In the genomic region with DNA sequence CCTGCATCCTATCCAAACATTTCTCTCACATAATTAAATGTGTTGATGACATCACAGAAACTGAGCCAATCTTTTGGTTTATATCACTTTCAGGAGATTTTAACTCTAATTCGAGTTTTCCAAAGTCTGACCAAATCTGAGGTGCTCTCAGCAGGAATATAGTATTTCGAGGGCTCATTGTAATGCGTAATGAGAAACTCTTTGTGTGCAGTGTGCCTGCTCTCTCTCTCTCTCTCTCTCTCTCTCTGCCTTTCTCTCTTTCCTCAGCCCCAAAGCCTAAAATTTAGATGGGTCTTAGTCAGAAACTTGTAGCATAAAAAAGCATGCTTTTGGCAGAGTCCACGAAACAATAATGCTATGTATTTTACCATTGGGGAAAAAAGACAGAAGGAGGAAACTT, we compare ENCODE assay signal across 25 cellular contexts.
"Had no signal": no experiment of that assay in that cellular context is flagged by ENCODE, and none has a peak within 500 bp of the region (broad histone marks: within the 10 kb centered on the region; RNA-seq: fewer than 3 reads in every experiment).

No MANE protein-coding gene starts in this region.

- H3K27ac ChIP-seq: ascending aorta, brain microvascular endothelial cell, SK-N-MC had no signal

- H3K27me3 ChIP-seq: ascending aorta, brain microvascular endothelial cell had no signal

- DNase-seq: activated CD4-positive, alpha-beta memory T cell treated with anti-CD3 and anti-CD28 coated beads for 36 hours; activated CD4-positive, alpha-beta T cell treated with anti-CD3 and anti-CD28 coated beads, Interleukin-2, amount 10 ng/mL, durations not matched to agents 7 days and 5 days; activated CD4-positive, CD25-positive, alpha-beta regulatory T cell; activated CD8-positive, alpha-beta memory T cell treated with anti-CD3 and anti-CD28 coated beads for 24 hours; activated effector memory CD4-positive, alpha-beta T cell treated with anti-CD3 and anti-CD28 coated beads, Interleukin-2, amount 50 U/mL, for 16 hours; activated naive CD4-positive, alpha-beta T cell treated with Interleukin-2 at 50 U/mL for 16 hours; activated naive CD8-positive, alpha-beta T cell treated with anti-CD3 and anti-CD28 coated beads, Interleukin-2, amount 50 U/mL, for 24 hours; activated T-cell treated with anti-CD3 and anti-CD28 coated beads, Interleukin-2, amount 50 U/mL, for 4 hours; amniotic stem cell; brain microvascular endothelial cell; Kasumi-1; NCI-H1048; NCI-H345; NCI-H510A; NCI-H526 treated with DMSO at 0.1 percent for 48 hours; NCI-H82; RPMI8226; T-cell; T-helper 2 cell; T1000 had no signal

- ATAC-seq: activated naive CD4-positive, alpha-beta T cell treated with anti-CD3 and anti-CD28 coated beads, Interleukin-2, amount 50 U/mL, for 72 hours; activated naive CD8-positive, alpha-beta T cell treated with anti-CD3 and anti-CD28 coated beads, Interleukin-2, amount 50 U/mL, for 24 hours; activated T-cell treated with anti-CD3 and anti-CD28 coated beads, Interleukin-2, amount 50 U/mL, for 4 hours; Right ventricle myocardium inferior; T-cell had no signal

- H3K9me3 ChIP-seq: ascending aorta had no signal

- H3K4me3 ChIP-seq: ascending aorta, SK-N-MC had no signal

- H3K36me3 ChIP-seq: ascending aorta, brain microvascular endothelial cell had no signal

- FAIRE-seq: TTC549 had no signal
